21 cellular contexts compared by ENCODE assay signal in genomic region chr2:122754561-122754960, GRCh38.
"Had no signal": no experiment of that assay in that cellular context is flagged by ENCODE, and none has a peak within 500 bp of the region (broad histone marks: within the 10 kb centered on the region; RNA-seq: fewer than 3 reads in every experiment).

No MANE protein-coding gene starts in this region.

- H3K36me3 Mint-ChIP-seq: stimulated activated naive B cell treated with anti-CD40 and anti-IgM and Interleukin-4, amounts not matched to agents 10 μg/mL and 1 μg/mL and 100 μg/mL, for 72 hours; T-cell had no signal

- H3K36me3 ChIP-seq: brain microvascular endothelial cell, gastroesophageal sphincter, heart left ventricle, sigmoid colon, thoracic aorta had no signal

- H3K4me3 ChIP-seq: gastroesophageal sphincter, heart left ventricle, sigmoid colon, thoracic aorta had no signal

- H3K27ac Mint-ChIP-seq: activated T-cell treated with anti-CD3 and anti-CD28 coated beads, Interleukin-2, amount 50 U/mL, for 72 hours; stimulated activated naive B cell treated with anti-CD40 and anti-IgM and Interleukin-4, amounts not matched to agents 10 μg/mL and 1 μg/mL and 100 μg/mL, for 72 hours; T-cell had no signal

- H3K4me1 ChIP-seq: gastroesophageal sphincter, sigmoid colon had no signal

- H3K27ac ChIP-seq: brain microvascular endothelial cell, gastroesophageal sphincter, heart left ventricle, sigmoid colon, thoracic aorta had no signal

- H3K27me3 Mint-ChIP-seq: stimulated activated naive B cell treated with anti-CD40 and anti-IgM and Interleukin-4, amounts not matched to agents 10 μg/mL and 1 μg/mL and 100 μg/mL, for 72 hours; T-cell had no signal

- DNase-seq: activated CD8-positive, alpha-beta memory T cell treated with anti-CD3 and anti-CD28 coated beads for 24 hours; activated CD8-positive, alpha-beta memory T cell treated with anti-CD3 and anti-CD28 coated beads, Interleukin-2, amount 50 U/mL, for 48 hours; activated effector memory CD4-positive, alpha-beta T cell treated with anti-CD3 and anti-CD28 coated beads, Interleukin-2, amount 50 U/mL, for 16 hours; activated naive CD4-positive, alpha-beta T cell treated with anti-CD3 and anti-CD28 coated beads, Interleukin-2, amount 50 U/mL, for 16 hours; activated T-cell treated with anti-CD3 and anti-CD28 coated beads, Interleukin-2, amount 50 U/mL, for 72 hours; aorta; brain microvascular endothelial cell; cerebellar nuclear complex; effector CD4-positive, alpha-beta T cell; heart left ventricle; mesenchymal stem cell; occipital lobe; posterior cingulate gyrus; sigmoid colon; stimulated activated naive B cell treated with anti-CD40 and anti-IgM and Interleukin-4, amounts not matched to agents 10 μg/mL and 1 μg/mL and 100 μg/mL, for 72 hours had no signal

- H3K4me3 Mint-ChIP-seq: activated T-cell treated with anti-CD3 and anti-CD28 coated beads, Interleukin-2, amount 50 U/mL, for 72 hours; nephron; stimulated activated naive B cell treated with anti-CD40 and anti-IgM and Interleukin-4, amounts not matched to agents 10 μg/mL and 1 μg/mL and 100 μg/mL, for 72 hours; T-cell had no signal

- H3K4me1 Mint-ChIP-seq: stimulated activated naive B cell treated with anti-CD40 and anti-IgM and Interleukin-4, amounts not matched to agents 10 μg/mL and 1 μg/mL and 100 μg/mL, for 72 hours; T-cell had no signal

- H3K9me3 ChIP-seq: gastroesophageal sphincter, heart left ventricle, sigmoid colon, thoracic aorta had no signal

- H3K9me3 Mint-ChIP-seq: nephron had no signal

- ATAC-seq: activated CD4-positive, CD25-positive, alpha-beta regulatory T cell treated with anti-CD3 and anti-CD28 coated beads, Interleukin-2, amount 50 U/mL, for 24 hours; activated T-cell treated with anti-CD3 and anti-CD28 coated beads, Interleukin-2, amount 50 U/mL, for 72 hours; esophagus mucosa; gastroesophageal sphincter; stimulated activated naive B cell treated with anti-CD40 and anti-IgM and Interleukin-4, amounts not matched to agents 10 μg/mL and 1 μg/mL and 100 μg/mL, for 72 hours; T-cell had no signal

- H3K27me3 ChIP-seq: brain microvascular endothelial cell, gastroesophageal sphincter, heart left ventricle, sigmoid colon had no signal
